Comparison of ENCODE assay signal across 8 cellular contexts in genomic region chr6:42819803-42820508, GRCh38. TPM values are rescaled to one million over a fixed set of nuclear protein-coding genes. Genes with fewer than 3 reads are reported as not detected.
DNase-seq lines count a peak whose midpoint lies in the region; ATAC-seq, FAIRE-seq and TF ChIP-seq lines count a peak whose summit lies in the region.

No MANE protein-coding gene starts in this region.

- no peak for FAIRE-seq in kidney (lab: Jason Lieb, UNC)

- H3K9me3 ChIP-seq in Caco-2 (no peaks in the 10 kb centered on the region), Loucy (ENCODE audit: insufficient read depth, low read depth, low read length) (no peaks in the 10 kb centered on the region), kidney (ENCODE audit: control insufficient read depth in 1 of 2, low read length in 2 of 2) (no peaks in the 10 kb centered on the region)

- H3K27me3 ChIP-seq in Caco-2 (replicated peaks; ENCODE audit: control insufficient read depth, insufficient read depth, low read length), result no peaks in the 10 kb centered on the region
- no peaks in the 10 kb centered on the region for H3K27me3 ChIP-seq in Loucy (ENCODE audit: insufficient read depth, low read length, poor library complexity, severe bottlenecking)

- ATAC-seq in natural killer cell treated with Interleukin-12 subunit alpha and Interleukin-12 subunit beta and Interleukin-15 and Interleukin-18, amount 100 ng/mL, for 72 hours, result peak; percentile 85 to 92
- ATAC-seq in GM18498 (IDR thresholded peaks at IDR 0.05; ENCODE audit: unreplicated experiment), result no peak

- H3K27ac ChIP-seq in kidney (ENCODE audit: low read depth in 2 of 2, low read length in 2 of 2), result no peak overlapping the region

- CTCF ChIA-PET in Caco-2 (lab: Charles Lee), result no interaction called here

- no peak overlapping the region for H3K27ac Mint-ChIP-seq in Caco-2 (ENCODE audit: unreplicated experiment)
- H3K27ac Mint-ChIP-seq in natural killer cell treated with Interleukin-12 subunit alpha and Interleukin-12 subunit beta and Interleukin-15 and Interleukin-18, amount 100 ng/mL, for 72 hours, result peak overlapping the region; percentile 68 to 92

- no peaks in the 10 kb centered on the region for H3K4me1 ChIP-seq in Caco-2
- peaks cover 5% of the 10 kb centered on the region for H3K4me1 ChIP-seq in Loucy (ENCODE audit: insufficient read depth, low read length, poor library complexity, severe bottlenecking)
- peaks cover 0 to 2% of the 10 kb centered on the region in 2 donors for H3K4me1 ChIP-seq in kidney (ENCODE audit: control insufficient read depth in 1 of 2, insufficient read depth in 1 of 2, low read depth in 1 of 2, low read length in 2 of 2)

- POLR2A ChIA-PET in Caco-2 (lab: Charles Lee), result no interaction called here

- H3K4me3 Mint-ChIP-seq in Caco-2 (ENCODE audit: unreplicated experiment), result no peak overlapping the region
- no peak overlapping the region for H3K4me3 Mint-ChIP-seq in natural killer cell treated with Interleukin-12 subunit alpha and Interleukin-12 subunit beta and Interleukin-15 and Interleukin-18, amount 100 ng/mL, for 72 hours

- H3K4me2 ChIP-seq in Loucy (ENCODE audit: low read depth, low read length, poor library complexity, severe bottlenecking), result no peak overlapping the region

- peak in 1 of 2 experiments; percentile 20 for DNase-seq in Caco-2
- peak; percentile 10 for DNase-seq in central memory CD4-positive, alpha-beta T cell
- DNase-seq in natural killer cell treated with Interleukin-12 subunit alpha and Interleukin-12 subunit beta and Interleukin-15 and Interleukin-18, amount 100 ng/mL, for 72 hours (ENCODE audit: low spot score), result no peak
- no peak for DNase-seq in kidney
- DNase-seq in NCI-H1048 (lab: John Stamatoyannopoulos, UW), result no peak
- DNase-seq in head of caudate nucleus, result no peak

- H3K4me1 Mint-ChIP-seq in Caco-2 (ENCODE audit: low read depth, unreplicated experiment), result no peaks in the 10 kb centered on the region
- H3K4me1 Mint-ChIP-seq in natural killer cell treated with Interleukin-12 subunit alpha and Interleukin-12 subunit beta and Interleukin-15 and Interleukin-18, amount 100 ng/mL, for 72 hours (ENCODE audit: low read depth in 2 of 2), result peaks cover 18 to 19% of the 10 kb centered on the region in 2 donors

- TF ChIP-seq CTCF in Caco-2 (IDR thresholded peaks at IDR 0.05; ENCODE audit: insufficient read depth in 1 of 2, low read depth in 1 of 2, low read length in 1 of 2, severe bottlenecking in 1 of 2, unreplicated experiment in 1 of 2) (peak; percentile 15 to 25), Loucy (conservative IDR thresholded peaks at IDR 0.05; ENCODE audit: low read length) (peak; percentile 39), kidney (IDR thresholded peaks at IDR 0.05; ENCODE audit: borderline replicate concordance, extremely low read depth, insufficient read depth) (no peak)

- no peaks in the 10 kb centered on the region for H3K9me2 ChIP-seq in Loucy (replicated peaks; ENCODE audit: low read depth, low read length)

- no peaks in the 10 kb centered on the region for H3K9me3 Mint-ChIP-seq in Caco-2 (ENCODE audit: unreplicated experiment)
- no peaks in the 10 kb centered on the region for H3K9me3 Mint-ChIP-seq in natural killer cell treated with Interleukin-12 subunit alpha and Interleukin-12 subunit beta and Interleukin-15 and Interleukin-18, amount 100 ng/mL, for 72 hours

- H2AFZ ChIP-seq in Loucy (ENCODE audit: low read length), result no peak overlapping the region

- H3K9ac ChIP-seq in Loucy (ENCODE audit: low read depth, low read length, poor library complexity, severe bottlenecking) (no peak overlapping the region), kidney (ENCODE audit: low read length in 2 of 2) (no peak overlapping the region)

- no TSS peak for BruUV-seq in Caco-2 (replicated peaks; lab: Mats Ljungman, UMichigan)

- no peaks in the 10 kb centered on the region for H3K79me2 ChIP-seq in Loucy (ENCODE audit: insufficient read depth, low read length)

- no peaks in the 10 kb centered on the region for H3K36me3 Mint-ChIP-seq in Caco-2 (ENCODE audit: insufficient read depth, unreplicated experiment)
- H3K36me3 Mint-ChIP-seq in natural killer cell treated with Interleukin-12 subunit alpha and Interleukin-12 subunit beta and Interleukin-15 and Interleukin-18, amount 100 ng/mL, for 72 hours, result no peaks in the 10 kb centered on the region

- intact Hi-C loops in Caco-2 (cut with micrococcal nuclease; ENCODE audit: unreplicated experiment), result no loop called here
- intact Hi-C loops in kidney (cut with DNase I), result no loop called here
- intact Hi-C loops in head of caudate nucleus (cut with DNase I), result no loop called here

- H4K20me1 ChIP-seq in Loucy (ENCODE audit: insufficient read depth, low read length, poor library complexity, severe bottlenecking), result no peaks in the 10 kb centered on the region

- H3K36me3 ChIP-seq in Caco-2 (ENCODE audit: control insufficient read depth, insufficient read depth, low read length) (no peaks in the 10 kb centered on the region), Loucy (ENCODE audit: insufficient read depth, low read length) (peaks cover 20% of the 10 kb centered on the region; the same call in 1 of the 2 replicates), kidney (ENCODE audit: control insufficient read depth in 1 of 2, insufficient read depth in 2 of 2, low read length in 2 of 2) (peaks cover 0 to 3% of the 10 kb centered on the region in 2 donors)

- H3F3A ChIP-seq in Loucy (ENCODE audit: low read depth), result no peaks in the 10 kb centered on the region

- H3K4me3 ChIP-seq in Caco-2 (ENCODE audit: low read depth, low read length) (no peak overlapping the region), Loucy (ENCODE audit: low read length, poor library complexity, severe bottlenecking) (no peak overlapping the region), kidney (ENCODE audit: low read length in 2 of 2) (no peak overlapping the region)

- H3K27me3 Mint-ChIP-seq in Caco-2 (ENCODE audit: insufficient read depth, unreplicated experiment), result no peaks in the 10 kb centered on the region
- no peaks in the 10 kb centered on the region for H3K27me3 Mint-ChIP-seq in natural killer cell treated with Interleukin-12 subunit alpha and Interleukin-12 subunit beta and Interleukin-15 and Interleukin-18, amount 100 ng/mL, for 72 hours

RNA-seq across cellular contexts. Expression of gene BICRAL, which starts 38.1 kb away (rescaled TPM):
- total RNA-seq in Caco-2 (2022) (5.0 and 5.3 TPM in 2 replicates), kidney (20.9 TPM)
- 10 to 100 TPM; 13.5 to 13.9 TPM for total RNA-seq in natural killer cell treated with Interleukin-12 subunit alpha and Interleukin-12 subunit beta and Interleukin-15 and Interleukin-18, amount 100 ng/mL, for 72 hours
- polyA plus RNA-seq in kidney (ENCODE audit: insufficient read depth, low read depth, low replicate concordance), result 2.7 TPM

RNA-seq across cellular contexts. Expression of gene RPL7L1, which starts 59.5 kb away (rescaled TPM):
- 103 and 110 TPM in 2 replicates for total RNA-seq in Caco-2 (2022)
- total RNA-seq in natural killer cell treated with Interleukin-12 subunit alpha and Interleukin-12 subunit beta and Interleukin-15 and Interleukin-18, amount 100 ng/mL, for 72 hours, result 100 to 1,000 TPM; 125 to 191 TPM
- 80.7 TPM for total RNA-seq in kidney
- 47.0 TPM for polyA plus RNA-seq in kidney (ENCODE audit: insufficient read depth, low read depth, low replicate concordance)
